In the genomic region with DNA sequence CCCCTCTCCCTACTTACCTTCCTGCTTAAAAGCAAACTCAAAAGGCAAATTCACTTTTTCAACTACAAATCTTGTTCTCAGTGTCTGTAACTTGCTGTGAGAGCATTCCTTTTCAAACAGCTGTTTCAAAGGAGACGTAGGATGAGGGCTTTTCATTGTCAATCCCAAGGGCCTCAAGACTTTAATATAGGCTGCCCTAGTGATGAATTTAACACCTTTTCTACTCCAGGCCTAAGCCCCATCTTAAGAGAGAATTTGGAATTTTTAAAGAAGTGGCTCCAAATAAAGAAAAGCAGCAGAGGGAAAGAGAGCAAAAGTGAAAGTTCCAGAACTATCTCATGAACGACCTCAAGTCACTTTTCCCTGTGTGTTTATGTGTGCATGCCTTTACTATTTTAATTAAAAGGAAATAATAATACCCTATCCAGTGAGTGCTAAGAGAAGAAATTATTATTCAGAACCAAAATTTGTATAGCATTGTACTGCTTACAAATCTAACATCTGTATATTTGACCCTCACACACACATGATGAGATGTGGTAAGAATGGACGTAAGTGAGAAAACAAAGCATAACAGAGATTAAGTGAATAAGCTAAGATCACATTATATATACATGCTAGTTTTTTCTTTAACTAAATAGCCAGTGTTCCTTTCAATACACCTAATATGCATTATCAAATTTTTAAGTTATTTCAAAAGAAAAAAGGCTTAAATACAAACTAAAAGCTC, we compare ENCODE assay signal across 13 cellular contexts.
DNase-seq lines count a peak whose midpoint lies in the region; ATAC-seq, FAIRE-seq and TF ChIP-seq lines count a peak whose summit lies in the region.
"Had no signal": no experiment of that assay in that cellular context is flagged by ENCODE, and none has a peak within 500 bp of the region (broad histone marks: within the 10 kb centered on the region; RNA-seq: fewer than 3 reads in every experiment).

No MANE protein-coding gene starts in this region.

- H3K4me1 ChIP-seq in small intestine (ENCODE audit: control insufficient read depth in 2 of 2, insufficient read depth in 1 of 2, low read depth in 1 of 2, low read length in 1 of 2): no peaks in the 10 kb centered on the region

- peaks cover 4% of the 10 kb centered on the region for H3K9me3 Mint-ChIP-seq in stimulated activated effector memory CD8-positive, alpha-beta T cell treated with anti-CD3 and anti-CD28 coated beads, Interleukin-12 subunit alpha, Interleukin-12 subunit beta, amount 100 ng/mL, for 72 hours
- H3K9me3 Mint-ChIP-seq: dendritic cell treated with granulocyte-macrophage colony-stimulating factor and Interleukin-4, amounts not matched to agents 40 ng/mL and 50 ng/mL, for 4 days had no signal

- H3K4me3 Mint-ChIP-seq in stimulated activated effector memory CD8-positive, alpha-beta T cell treated with anti-CD3 and anti-CD28 coated beads, Interleukin-12 subunit alpha, Interleukin-12 subunit beta, amount 100 ng/mL, for 72 hours: no peak overlapping the region
- H3K4me3 Mint-ChIP-seq: activated T-cell treated with anti-CD3 and anti-CD28 coated beads, Interleukin-2, amount 50 U/mL, for 72 hours; CD14-positive monocyte; dendritic cell treated with granulocyte-macrophage colony-stimulating factor and Interleukin-4, amounts not matched to agents 40 ng/mL and 50 ng/mL, for 4 days had no signal

- peak; percentile 35 for DNase-seq in AG10803 (ENCODE audit: low read depth)
- peak in 1 of 2 donors; percentile 46 for DNase-seq in foreskin fibroblast
- DNase-seq in renal cortical epithelial cell (ENCODE audit: low read depth): peak; percentile 2
- DNase-seq in stimulated activated effector memory CD8-positive, alpha-beta T cell treated with anti-CD3 and anti-CD28 coated beads, Interleukin-12 subunit alpha, Interleukin-12 subunit beta, amount 100 ng/mL, for 72 hours (ENCODE audit: low spot score in 2 of 2): no peak
- DNase-seq in ureter (ENCODE audit: low spot score): no peak
- DNase-seq in NCI-H2196 (lab: John Stamatoyannopoulos, UW; ENCODE audit: unreplicated experiment): no peak
- DNase-seq in small intestine: no peak
- DNase-seq: activated T-cell treated with anti-CD3 and anti-CD28 coated beads, Interleukin-2, amount 50 U/mL, for 72 hours; NCI-H1930; WERI-Rb-1 had no signal

- no peaks in the 10 kb centered on the region for H3K9me3 ChIP-seq in small intestine (ENCODE audit: control insufficient read depth, low read depth)

- H3K4me1 Mint-ChIP-seq in stimulated activated effector memory CD8-positive, alpha-beta T cell treated with anti-CD3 and anti-CD28 coated beads, Interleukin-12 subunit alpha, Interleukin-12 subunit beta, amount 100 ng/mL, for 72 hours: no peaks in the 10 kb centered on the region
- H3K4me1 Mint-ChIP-seq: CD14-positive monocyte had no signal

- H3K36me3 Mint-ChIP-seq in stimulated activated effector memory CD8-positive, alpha-beta T cell treated with anti-CD3 and anti-CD28 coated beads, Interleukin-12 subunit alpha, Interleukin-12 subunit beta, amount 100 ng/mL, for 72 hours: no peaks in the 10 kb centered on the region
- H3K36me3 Mint-ChIP-seq: CD14-positive monocyte had no signal

- H3K36me3 ChIP-seq in small intestine (ENCODE audit: control insufficient read depth in 2 of 2, insufficient read depth in 2 of 2, low read length in 2 of 2): no peaks in the 10 kb centered on the region
- H3K36me3 ChIP-seq: WERI-Rb-1 had no signal

- no peak overlapping the region for H3K27ac Mint-ChIP-seq in stimulated activated effector memory CD8-positive, alpha-beta T cell treated with anti-CD3 and anti-CD28 coated beads, Interleukin-12 subunit alpha, Interleukin-12 subunit beta, amount 100 ng/mL, for 72 hours
- H3K27ac Mint-ChIP-seq: activated T-cell treated with anti-CD3 and anti-CD28 coated beads, Interleukin-2, amount 50 U/mL, for 72 hours; CD14-positive monocyte; dendritic cell treated with granulocyte-macrophage colony-stimulating factor and Interleukin-4, amounts not matched to agents 40 ng/mL and 50 ng/mL, for 4 days had no signal

- peak; percentile 20; the same call in 2 of the 3 replicates for ATAC-seq in SK-N-SH treated with all-trans-retinoic acid at 6 μM for 48 hours
- ATAC-seq in stimulated activated effector memory CD8-positive, alpha-beta T cell treated with anti-CD3 and anti-CD28 coated beads, Interleukin-12 subunit alpha, Interleukin-12 subunit beta, amount 100 ng/mL, for 72 hours: no peak
- ATAC-seq: activated T-cell treated with anti-CD3 and anti-CD28 coated beads, Interleukin-2, amount 50 U/mL, for 72 hours had no signal

- H3K27ac ChIP-seq in small intestine (ENCODE audit: low read depth in 1 of 2, low read length in 1 of 2): peak overlapping the region in 1 of 2 donors; percentile 47
- H3K27ac ChIP-seq: WERI-Rb-1 had no signal

- TF ChIP-seq CTCF in AG10803 (conservative IDR thresholded peaks at IDR 0.05; ENCODE audit: low read length) (no peak), foreskin fibroblast (IDR thresholded peaks at IDR 0.05; ENCODE audit: low read depth, low read length) (no peak)

- no peaks in the 10 kb centered on the region for H3K27me3 ChIP-seq in small intestine (ENCODE audit: control insufficient read depth in 2 of 2, insufficient read depth in 2 of 2, low read length in 2 of 2)

- 46 to 49% (median 49%) methylated on average over 3 of the region's 3 CpGs for WGBS in small intestine, 3 donors

- no peak for FAIRE-seq in small intestine (lab: Jason Lieb, UNC)

- H3K4me3 ChIP-seq in AG10803 (ENCODE audit: low read length): peak overlapping the region; percentile 29
- peak overlapping the region; percentile 10 to 46 for H3K4me3 ChIP-seq in foreskin fibroblast (ENCODE audit: low read depth in 1 of 2, low read length in 2 of 2)
- no peak overlapping the region for H3K4me3 ChIP-seq in small intestine (ENCODE audit: low read depth in 1 of 2, low read length in 2 of 2)

TF ChIP-seq in SK-N-SH treated with all-trans-retinoic acid at 6 μM for 48 hours, 23 proteins besides CTCF, POLR2A, EP300 and RAD21:
- TF ChIP-seq ZNF8 (CRISPR knock-in tag; IDR thresholded peaks at IDR 0.05): no peak

Comparison
In these comparisons a context has a peak if more than half of its experiments do, and no peak if none do; other contexts are left out.
1. DNase-seq: peak in AG10803 (single experiment) and renal cortical epithelial cell (single experiment); none in stimulated activated effector memory CD8-positive, alpha-beta T cell treated with anti-CD3 and anti-CD28 coated beads, Interleukin-12 subunit alpha, Interleukin-12 subunit beta, amount 100 ng/mL, for 72 hours (0 of 2), ureter (single experiment), NCI-H2196 (single experiment) and small intestine (single experiment).
2. H3K4me3 ChIP-seq: peak in AG10803 (single experiment) and foreskin fibroblast (2 of 2); none in small intestine (0 of 2).